ENCODE assay signal across 17 cellular contexts in genomic region chr15:28995193-28995592, GRCh38.
DNase-seq lines count a peak whose midpoint lies in the region; ATAC-seq, FAIRE-seq and TF ChIP-seq lines count a peak whose summit lies in the region.
"Had no signal": no experiment of that assay in that cellular context is flagged by ENCODE, and none has a peak within 500 bp of the region (broad histone marks: within the 10 kb centered on the region; RNA-seq: fewer than 3 reads in every experiment).

No MANE protein-coding gene starts in this region.

- H3K4me3 ChIP-seq in HAP-1: no peak overlapping the region
- H3K4me3 ChIP-seq: esophagus squamous epithelium, sigmoid colon, thyroid gland had no signal

- H3K27me3 ChIP-seq in HAP-1 (ENCODE audit: low read depth): no peaks in the 10 kb centered on the region
- H3K27me3 ChIP-seq: BE2C, esophagus squamous epithelium, sigmoid colon, thyroid gland had no signal

- H3K9me3 ChIP-seq in HAP-1: no peaks in the 10 kb centered on the region
- H3K9me3 ChIP-seq: BE2C, esophagus squamous epithelium, sigmoid colon, thyroid gland had no signal

- H3K4me1 Mint-ChIP-seq in activated CD8-positive, alpha-beta T cell treated with anti-CD3 and anti-CD28 coated beads, Interleukin-2, amount 10 ng/mL, durations not matched to agents 7 days and 5 days (ENCODE audit: low read depth): peaks cover 22% of the 10 kb centered on the region
- H3K4me1 Mint-ChIP-seq in stimulated activated effector memory CD8-positive, alpha-beta T cell treated with anti-CD3 and anti-CD28 coated beads, Interleukin-12 subunit alpha, Interleukin-12 subunit beta, amount 100 ng/mL, for 72 hours: peaks cover 15% of the 10 kb centered on the region
- H3K4me1 Mint-ChIP-seq: IgD-negative memory B cell had no signal

- POLR2A ChIA-PET in activated CD8-positive, alpha-beta T cell treated with anti-CD3 and anti-CD28 coated beads, Interleukin-2, amount 10 ng/mL, durations not matched to agents 7 days and 5 days (lab: Charles Lee): no interaction called here

- CTCF ChIA-PET in activated CD8-positive, alpha-beta T cell treated with anti-CD3 and anti-CD28 coated beads, Interleukin-2, amount 10 ng/mL, durations not matched to agents 7 days and 5 days (lab: Charles Lee): interaction anchor here (0.8 to 3.6 kb wide), 3 partner anchors 20 to 107 kb away, joined by 3 to 18 read pairs (median 6); no protein-coding TSS in a partner anchor

- no peak for ATAC-seq in activated CD8-positive, alpha-beta T cell treated with anti-CD3 and anti-CD28 coated beads, Interleukin-2, amount 10 ng/mL, durations not matched to agents 7 days and 5 days
- ATAC-seq in stimulated activated effector memory CD8-positive, alpha-beta T cell treated with anti-CD3 and anti-CD28 coated beads, Interleukin-12 subunit alpha, Interleukin-12 subunit beta, amount 100 ng/mL, for 72 hours: no peak
- no peak for ATAC-seq in HG02885 (IDR thresholded peaks at IDR 0.05; ENCODE audit: poor library complexity, unreplicated experiment)

- no peak for TF ChIP-seq POLR2A in GM12891 (IDR thresholded peaks at IDR 0.05; ENCODE audit: low read depth, low read length)

- peaks cover 29% of the 10 kb centered on the region for H3K4me1 ChIP-seq in HAP-1
- H3K4me1 ChIP-seq: thyroid gland had no signal

- H3K4me3 Mint-ChIP-seq in activated CD8-positive, alpha-beta T cell treated with anti-CD3 and anti-CD28 coated beads, Interleukin-2, amount 10 ng/mL, durations not matched to agents 7 days and 5 days: no peak overlapping the region
- H3K4me3 Mint-ChIP-seq in stimulated activated effector memory CD8-positive, alpha-beta T cell treated with anti-CD3 and anti-CD28 coated beads, Interleukin-12 subunit alpha, Interleukin-12 subunit beta, amount 100 ng/mL, for 72 hours: peak overlapping the region; percentile 9
- H3K4me3 Mint-ChIP-seq: IgD-negative memory B cell had no signal

- H3K36me3 Mint-ChIP-seq in activated CD8-positive, alpha-beta T cell treated with anti-CD3 and anti-CD28 coated beads, Interleukin-2, amount 10 ng/mL, durations not matched to agents 7 days and 5 days (ENCODE audit: low read depth): no peaks in the 10 kb centered on the region
- H3K36me3 Mint-ChIP-seq in stimulated activated effector memory CD8-positive, alpha-beta T cell treated with anti-CD3 and anti-CD28 coated beads, Interleukin-12 subunit alpha, Interleukin-12 subunit beta, amount 100 ng/mL, for 72 hours: no peaks in the 10 kb centered on the region
- H3K36me3 Mint-ChIP-seq: IgD-negative memory B cell had no signal

- no peak for FAIRE-seq in GM12891 (lab: Jason Lieb, UNC)
- FAIRE-seq: RCC 7860 had no signal

- in situ Hi-C loops in HAP-1 (cut with MboI; ENCODE audit: low sequenced_read_pairs): no loop called here

- H3K9me3 Mint-ChIP-seq in activated CD8-positive, alpha-beta T cell treated with anti-CD3 and anti-CD28 coated beads, Interleukin-2, amount 10 ng/mL, durations not matched to agents 7 days and 5 days (ENCODE audit: insufficient read depth): no peaks in the 10 kb centered on the region
- no peaks in the 10 kb centered on the region for H3K9me3 Mint-ChIP-seq in stimulated activated effector memory CD8-positive, alpha-beta T cell treated with anti-CD3 and anti-CD28 coated beads, Interleukin-12 subunit alpha, Interleukin-12 subunit beta, amount 100 ng/mL, for 72 hours
- H3K9me3 Mint-ChIP-seq: IgD-negative memory B cell had no signal

- no peaks in the 10 kb centered on the region; the same call in 1 of the 2 replicates for H3K36me3 ChIP-seq in HAP-1 (replicated peaks)
- H3K36me3 ChIP-seq: BE2C, esophagus squamous epithelium, sigmoid colon, thyroid gland had no signal

- DNase-seq in HAP-1 (ENCODE audit: low spot score in 2 of 2): peak; percentile 61 to 64
- DNase-seq in activated CD8-positive, alpha-beta T cell treated with anti-CD3 and anti-CD28 coated beads, Interleukin-2, amount 10 ng/mL, durations not matched to agents 7 days and 5 days: no peak
- DNase-seq in hippocampal formation (lab: John Stamatoyannopoulos, UW): peak; percentile 69 to 83
- no peak for DNase-seq in stimulated activated effector memory CD8-positive, alpha-beta T cell treated with anti-CD3 and anti-CD28 coated beads, Interleukin-12 subunit alpha, Interleukin-12 subunit beta, amount 100 ng/mL, for 72 hours (ENCODE audit: low spot score in 2 of 2)
- no peak for DNase-seq in SW 1271 (lab: John Stamatoyannopoulos, UW)
- no peak for DNase-seq in GM12891 (ENCODE audit: insufficient read length, low spot score)
- DNase-seq: activated effector memory CD4-positive, alpha-beta T cell treated with anti-CD3 and anti-CD28 coated beads, Interleukin-2, amount 50 U/mL, for 16 hours; BE2C; esophagus squamous epithelium; NCI-H2081; NCI-H774; sigmoid colon; stimulated activated CD4-positive, alpha-beta T cell treated with anti-CD3 and anti-CD28 coated beads, Interleukin-4, amount 100 ng/mL, for 1 hour; thyroid gland had no signal

- H3K27ac Mint-ChIP-seq in activated CD8-positive, alpha-beta T cell treated with anti-CD3 and anti-CD28 coated beads, Interleukin-2, amount 10 ng/mL, durations not matched to agents 7 days and 5 days: peak overlapping the region; percentile 47
- peak overlapping the region; percentile 64 for H3K27ac Mint-ChIP-seq in stimulated activated effector memory CD8-positive, alpha-beta T cell treated with anti-CD3 and anti-CD28 coated beads, Interleukin-12 subunit alpha, Interleukin-12 subunit beta, amount 100 ng/mL, for 72 hours
- H3K27ac Mint-ChIP-seq: IgD-negative memory B cell had no signal

- no peaks in the 10 kb centered on the region for H3K27me3 Mint-ChIP-seq in activated CD8-positive, alpha-beta T cell treated with anti-CD3 and anti-CD28 coated beads, Interleukin-2, amount 10 ng/mL, durations not matched to agents 7 days and 5 days (ENCODE audit: low read depth)

TF ChIP-seq in GM12891, 5 proteins besides CTCF, POLR2A, EP300 and RAD21:
- no peak for TF ChIP-seq POU2F2 (IDR thresholded peaks at IDR 0.05; ENCODE audit: low read depth, low read length)
- TF ChIP-seq TAF1 (IDR thresholded peaks at IDR 0.05; ENCODE audit: low read depth, low read length): no peak
- TF ChIP-seq POLR2AphosphoS5 (IDR thresholded peaks at IDR 0.05; ENCODE audit: low read depth, low read length): no peak
- no peak for TF ChIP-seq PAX5 (IDR thresholded peaks at IDR 0.05; ENCODE audit: insufficient read depth, low read length, severe bottlenecking)
- TF ChIP-seq SPI1 (IDR thresholded peaks at IDR 0.05; ENCODE audit: low read depth, low read length): no peak

Comparison
In these comparisons a context has a peak if more than half of its experiments do, and no peak if none do; other contexts are left out.
1. DNase-seq: peak in HAP-1 (2 of 2) and hippocampal formation (2 of 2); none in activated CD8-positive, alpha-beta T cell treated with anti-CD3 and anti-CD28 coated beads, Interleukin-2, amount 10 ng/mL, durations not matched to agents 7 days and 5 days (single experiment), stimulated activated effector memory CD8-positive, alpha-beta T cell treated with anti-CD3 and anti-CD28 coated beads, Interleukin-12 subunit alpha, Interleukin-12 subunit beta, amount 100 ng/mL, for 72 hours (0 of 2), SW 1271 (0 of 2) and GM12891 (single experiment).